In the genomic region with DNA sequence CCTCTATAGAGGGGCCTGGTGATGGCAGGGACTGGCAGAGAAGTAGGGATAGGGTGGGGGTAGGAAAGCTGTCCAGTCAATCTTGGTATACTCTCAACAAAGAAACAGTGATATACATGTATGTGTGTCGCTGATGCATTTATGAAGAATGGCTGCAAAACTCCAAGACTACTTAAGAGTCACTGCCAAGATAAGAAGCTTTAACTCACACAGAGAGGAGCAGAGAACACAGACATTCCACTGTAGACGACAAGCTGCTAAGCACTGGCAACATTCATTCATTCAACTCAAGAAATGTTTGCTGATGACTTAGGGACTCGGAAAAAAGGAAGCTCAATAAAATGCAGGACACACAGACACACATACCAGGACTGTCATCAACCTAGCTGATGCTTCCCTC, we compare ENCODE assay signal across 22 cellular contexts. TPM values are rescaled to one million over a fixed set of nuclear protein-coding genes. Genes with fewer than 3 reads are reported as not detected.
DNase-seq lines count a peak whose midpoint lies in the region; ATAC-seq and TF ChIP-seq lines count a peak whose summit lies in the region.
"Had no signal": no experiment of that assay in that cellular context is flagged by ENCODE, and none has a peak within 500 bp of the region (broad histone marks: within the 10 kb centered on the region; RNA-seq: fewer than 3 reads in every experiment).

No MANE protein-coding gene starts in this region.

- TF ChIP-seq CTCF in neural crest cell (conservative IDR thresholded peaks at IDR 0.05), result no peak

- peak overlapping the region in 6 of 11 experiments; percentile 5 to 61 (median 35); a peak in 9 of 22 replicates for H3K4me2 ChIP-seq in BLaER1 treated with 17β-estradiol and CSF1 and Interleukin-3, amounts not matched to agents 10 nM and 100 nM
- no peak overlapping the region for H3K4me2 ChIP-seq in GM23248 (ENCODE audit: unreplicated experiment)

- H3K79me2 ChIP-seq in GM23248 (ENCODE audit: insufficient read depth), result peaks cover 7% of the 10 kb centered on the region; the same call in 1 of the 2 replicates

- no peaks in the 10 kb centered on the region for H3K9me3 Mint-ChIP-seq in neural crest cell
- peaks cover 0 to 2% (median 0%) of the 10 kb centered on the region in 8 donors for H3K9me3 Mint-ChIP-seq in CD4-positive, alpha-beta memory T cell
- H3K9me3 Mint-ChIP-seq: activated naive CD4-positive, alpha-beta T cell treated with anti-CD3 and anti-CD28 coated beads, Interleukin-2, amount 50 U/mL, for 24 hours; memory B cell; naive B cell had no signal

- H3K27ac Mint-ChIP-seq in neural crest cell (ENCODE audit: unreplicated experiment), result no peak overlapping the region
- H3K27ac Mint-ChIP-seq in CD4-positive, alpha-beta memory T cell, result peak overlapping the region in 2 of 7 donors; percentile 5 to 67
- H3K27ac Mint-ChIP-seq: activated naive CD4-positive, alpha-beta T cell treated with anti-CD3 and anti-CD28 coated beads, Interleukin-2, amount 50 U/mL, for 24 hours had no signal

- CTCF ChIA-PET in CD4-positive, alpha-beta memory T cell (lab: Charles Lee; ENCODE audit: partially characterized antibody), result interaction anchor here (1.1 to 1.9 kb wide), 2 partner anchors 27 to 46 kb away, joined by 3 to 5 read pairs; no protein-coding TSS in a partner anchor

- H3K36me3 Mint-ChIP-seq in neural crest cell (ENCODE audit: low read depth), result no peaks in the 10 kb centered on the region
- H3K36me3 Mint-ChIP-seq in CD4-positive, alpha-beta memory T cell, result peaks cover 0 to 2% of the 10 kb centered on the region in 2 donors
- H3K36me3 Mint-ChIP-seq: activated naive CD4-positive, alpha-beta T cell treated with anti-CD3 and anti-CD28 coated beads, Interleukin-2, amount 50 U/mL, for 24 hours; naive B cell had no signal

- H3K27me3 ChIP-seq in BLaER1 treated with 17β-estradiol and CSF1 and Interleukin-3, amounts not matched to agents 10 nM and 100 nM, result no peaks in the 10 kb centered on the region
- H3K27me3 ChIP-seq in GM23248 (replicated peaks; ENCODE audit: insufficient read depth), result no peaks in the 10 kb centered on the region
- H3K27me3 ChIP-seq in CD4-positive, alpha-beta memory T cell (ENCODE audit: insufficient read depth, low read length), result no peaks in the 10 kb centered on the region
- H3K27me3 ChIP-seq: ascending aorta, gastrocnemius medialis had no signal

- no peak overlapping the region for H3K27ac ChIP-seq in BLaER1 treated with 17β-estradiol and CSF1 and Interleukin-3, amounts not matched to agents 10 nM and 100 nM
- H3K27ac ChIP-seq in GM23248, result no peak overlapping the region
- H3K27ac ChIP-seq in CD4-positive, alpha-beta memory T cell (ENCODE audit: low read depth, low read length), result no peak overlapping the region
- H3K27ac ChIP-seq: ascending aorta, thoracic aorta had no signal

- H3F3A ChIP-seq in GM23248 (ENCODE audit: insufficient read depth), result no peaks in the 10 kb centered on the region

- ATAC-seq in GM18870 (IDR thresholded peaks at IDR 0.05; ENCODE audit: unreplicated experiment), result no peak
- ATAC-seq: gastrocnemius medialis, HCT116 had no signal

- 71 to 76% methylated on average over 3 of the region's 3 CpGs for WGBS in GM23248 (ENCODE audit: low coverage in 1 of 2, low lambda C conversion rate in 2 of 2, missing lambda C conversion rate in 2 of 2), 2 experiments

- peaks cover 28 to 63% (median 47%) of the 10 kb centered on the region in 10 experiments for H3K4me1 ChIP-seq in BLaER1 treated with 17β-estradiol and CSF1 and Interleukin-3, amounts not matched to agents 10 nM and 100 nM
- peaks cover 9% of the 10 kb centered on the region; the same call in 1 of the 2 replicates for H3K4me1 ChIP-seq in GM23248 (ENCODE audit: insufficient read depth)
- H3K4me1 ChIP-seq in CD4-positive, alpha-beta memory T cell (ENCODE audit: insufficient read depth, low read length), result peaks cover 10% of the 10 kb centered on the region

- H3K9me3 ChIP-seq in BLaER1 treated with 17β-estradiol and CSF1 and Interleukin-3, amounts not matched to agents 10 nM and 100 nM (replicated peaks in 1 of 11), result no peaks in the 10 kb centered on the region
- H3K9me3 ChIP-seq in GM23248 (ENCODE audit: low read depth), result no peaks in the 10 kb centered on the region
- H3K9me3 ChIP-seq in CD4-positive, alpha-beta memory T cell (ENCODE audit: control insufficient read depth in 1 of 2, low read length in 2 of 2), result no peaks in the 10 kb centered on the region
- H3K9me3 ChIP-seq: ascending aorta, gastrocnemius medialis, thoracic aorta had no signal

- peaks cover 60% of the 10 kb centered on the region for H3K4me1 Mint-ChIP-seq in neural crest cell
- peaks cover 18 to 29% (median 24%) of the 10 kb centered on the region in 4 donors for H3K4me1 Mint-ChIP-seq in CD4-positive, alpha-beta memory T cell

- peak overlapping the region; percentile 28 for H3K4me3 Mint-ChIP-seq in neural crest cell
- peak overlapping the region in 2 of 8 donors; percentile 54 to 61 for H3K4me3 Mint-ChIP-seq in CD4-positive, alpha-beta memory T cell
- H3K4me3 Mint-ChIP-seq: activated naive CD4-positive, alpha-beta T cell treated with anti-CD3 and anti-CD28 coated beads, Interleukin-2, amount 50 U/mL, for 24 hours; memory B cell; naive B cell had no signal

- intact Hi-C loops in CD4-positive, alpha-beta memory T cell (cut with micrococcal nuclease), result no loop called here

- no peak overlapping the region for H3K4me3 ChIP-seq in BLaER1 treated with 17β-estradiol and CSF1 and Interleukin-3, amounts not matched to agents 10 nM and 100 nM
- H3K4me3 ChIP-seq in GM23248, result no peak overlapping the region
- no peak overlapping the region for H3K4me3 ChIP-seq in CD4-positive, alpha-beta memory T cell (ENCODE audit: low read length in 2 of 2)
- H3K4me3 ChIP-seq: ascending aorta, gastrocnemius medialis, thoracic aorta had no signal

- H4K20me1 ChIP-seq in BLaER1 treated with 17β-estradiol and CSF1 and Interleukin-3, amounts not matched to agents 10 nM and 100 nM, result peaks cover 0 to 16% (median 0%) of the 10 kb centered on the region in 11 experiments; a peak in 5 of 22 replicates
- H4K20me1 ChIP-seq in GM23248 (ENCODE audit: insufficient read depth), result no peaks in the 10 kb centered on the region

- in situ Hi-C loops in GM23248 (cut with MboI) (no loop called here), KBM-7 (cut with MboI; ENCODE audit: low pct_unique_long_range_greater_than_20kb, low sequenced_read_pairs) (no loop called here)

- no peak overlapping the region for H3K9ac ChIP-seq in BLaER1 treated with 17β-estradiol and CSF1 and Interleukin-3, amounts not matched to agents 10 nM and 100 nM
- no peak overlapping the region for H3K9ac ChIP-seq in GM23248

- H2AFZ ChIP-seq in GM23248, result no peak overlapping the region

- DNase-seq in GM23248, result peak; percentile 20
- peak; percentile 33 for DNase-seq in astrocyte of the hippocampus (ENCODE audit: low read depth, low spot score)
- no peak for DNase-seq in neural crest cell (ENCODE audit: low read depth, low spot score)
- no peak for DNase-seq in KBM-7
- DNase-seq in CD4-positive, alpha-beta memory T cell, result no peak
- DNase-seq: activated CD8-positive, alpha-beta memory T cell treated with anti-CD3 and anti-CD28 coated beads for 24 hours; AML-193; DMS53; effector CD8-positive, alpha-beta T cell; gastrocnemius medialis; GF-D8; naive B cell; NCI-H1694; NCI-H69; stimulated activated CD4-positive, alpha-beta T cell treated with anti-CD3 and anti-CD28 coated beads, Interleukin-1b, Interleukin-23, amount 100 ng/mL, for 48 hours had no signal

- H3K9me2 ChIP-seq in GM23248 (ENCODE audit: insufficient read depth), result no peaks in the 10 kb centered on the region

- H3K27me3 Mint-ChIP-seq in neural crest cell (ENCODE audit: low read depth), result no peaks in the 10 kb centered on the region
- no peaks in the 10 kb centered on the region for H3K27me3 Mint-ChIP-seq in CD4-positive, alpha-beta memory T cell
- H3K27me3 Mint-ChIP-seq: activated naive CD4-positive, alpha-beta T cell treated with anti-CD3 and anti-CD28 coated beads, Interleukin-2, amount 50 U/mL, for 24 hours; memory B cell; naive B cell had no signal

- no peaks in the 10 kb centered on the region for H3K36me3 ChIP-seq in BLaER1 treated with 17β-estradiol and CSF1 and Interleukin-3, amounts not matched to agents 10 nM and 100 nM
- H3K36me3 ChIP-seq in GM23248 (ENCODE audit: low read depth), result no peaks in the 10 kb centered on the region
- H3K36me3 ChIP-seq in CD4-positive, alpha-beta memory T cell (ENCODE audit: insufficient read depth, low read length), result no peaks in the 10 kb centered on the region
- H3K36me3 ChIP-seq: ascending aorta, gastrocnemius medialis, thoracic aorta had no signal

- POLR2A ChIA-PET in CD4-positive, alpha-beta memory T cell (lab: Charles Lee; ENCODE audit: partially characterized antibody), result interaction anchor here (1.2 kb wide), 1 partner anchor 39 kb away, joined by 4 read pairs; the partner anchor contains the start of genes LZIC and NMNAT1

RNA-seq across cellular contexts. Expression of gene CTNNBIP1, which starts 5.5 kb away (rescaled TPM):
- total RNA-seq in GM23248 (2014; rRNA removed; shearing (Covaris generic)), result 12.5 and 31.0 TPM in 2 replicates
- 21.8 and 22.2 TPM in 2 replicates for polyA plus RNA-seq in GM23248 (2016; fragmentation: Nextera tagmentation; extraction: Ambion mirVana)
- total RNA-seq in neural crest cell, result 74.8 and 75.5 TPM in 2 replicates
- 1 to 10 TPM; 6.3 to 9.1 TPM for total RNA-seq in CD4-positive, alpha-beta memory T cell
- polyA plus RNA-seq in CD4-positive, alpha-beta memory T cell, result 10 to 100 TPM in 1 of 2 donors, 1 to 10 TPM in 1; 10.0 to 10.1 TPM

RNA-seq across cellular contexts. Expression of gene LZIC, which starts 38.6 kb away (rescaled TPM):
- total RNA-seq in GM23248 (2014; rRNA removed; shearing (Covaris generic)), result 21.2 and 24.0 TPM in 2 replicates
- 26.0 and 31.4 TPM in 2 replicates for polyA plus RNA-seq in GM23248 (2016; fragmentation: Nextera tagmentation; extraction: Ambion mirVana)
- 35.3 and 39.6 TPM in 2 replicates for total RNA-seq in neural crest cell
- total RNA-seq in CD4-positive, alpha-beta memory T cell, result 10 to 100 TPM; 34.0 to 34.8 TPM
- polyA plus RNA-seq in CD4-positive, alpha-beta memory T cell, result 10 to 100 TPM; 25.7 to 39.3 TPM

RNA-seq across cellular contexts. Expression of gene NMNAT1, which starts 38.7 kb away (rescaled TPM):
- 12.5 and 15.2 TPM in 2 replicates for total RNA-seq in GM23248 (2014; rRNA removed; shearing (Covaris generic))
- 18.6 and 18.8 TPM in 2 replicates for polyA plus RNA-seq in GM23248 (2016; fragmentation: Nextera tagmentation; extraction: Ambion mirVana)
- 8.8 and 9.6 TPM in 2 replicates for total RNA-seq in neural crest cell
- 1 to 10 TPM; 6.1 to 6.7 TPM for total RNA-seq in CD4-positive, alpha-beta memory T cell
- polyA plus RNA-seq in CD4-positive, alpha-beta memory T cell, result 1 to 10 TPM in 1 of 2 donors, under 1 TPM in 1; 0.57 to 6.3 TPM

Comparison
In these comparisons a context has a peak if more than half of its experiments do, and no peak if none do; other contexts are left out.
1. DNase-seq: peak in GM23248 (single experiment) and astrocyte of the hippocampus (single experiment); none in neural crest cell (single experiment), KBM-7 (single experiment) and CD4-positive, alpha-beta memory T cell (0 of 5).